Comparison of ENCODE assay signal across 1 cellular context in genomic region chr12:124938066-124938465, GRCh38.
TF ChIP-seq lines count a peak whose summit lies in the region.

No MANE protein-coding gene starts in this region.

TF ChIP-seq in H1, 55 proteins besides CTCF, POLR2A, EP300 and RAD21:
- TF ChIP-seq RXRA (IDR thresholded peaks at IDR 0.05; ENCODE audit: insufficient read depth, low read depth, low read length) (no peak), CEBPB (IDR thresholded peaks at IDR 0.05; ENCODE audit: low read depth, low read length) (no peak), CBX5 (IDR thresholded peaks at IDR 0.05; ENCODE audit: low read depth, low read length) (no peak), TCF12 (IDR thresholded peaks at IDR 0.05; ENCODE audit: low read depth, low read length) (no peak), SIRT6 (IDR thresholded peaks at IDR 0.05; ENCODE audit: low read length) (no peak), CHD1 (IDR thresholded peaks at IDR 0.05; ENCODE audit: low read depth, low read length) (no peak)
